In genomic region chr10:75234017-75234682, GRCh38 we compare ENCODE assay signal across 7 cellular contexts. TPM values are rescaled to one million over a fixed set of nuclear protein-coding genes. Genes with fewer than 3 reads are reported as not detected.
DNase-seq lines count a peak whose midpoint lies in the region; ATAC-seq, FAIRE-seq and TF ChIP-seq lines count a peak whose summit lies in the region.

No MANE protein-coding gene starts in this region.

- DNase-seq in GM18507 (ENCODE audit: extremely low spot score, insufficient read length, low read depth): peak; percentile 94
- peak; percentile 72 for DNase-seq in NCI-H2107 treated with DMSO at 0.1 percent for 48 hours (lab: John Stamatoyannopoulos, UW; ENCODE audit: unreplicated experiment)
- DNase-seq in WTC11 (ENCODE audit: low spot score): peak; percentile 99
- DNase-seq in bronchial epithelial cell (ENCODE audit: low read depth): peak; percentile 80
- DNase-seq in immature natural killer cell: peak; percentile 94 to 96 (median 94)
- peak; percentile 68 for DNase-seq in smooth muscle cell of the brain vasculature (ENCODE audit: low read depth, low spot score)

- H3K27ac Mint-ChIP-seq in WTC11 (peak overlapping the region; percentile 82), immature natural killer cell (peak overlapping the region; percentile 82 to 94 (median 89))

- CTCF ChIA-PET in WTC11 (lab: Charles Lee): interaction anchor here (0.6 to 6.3 kb wide), 14 partner anchors 9 to 408 kb away, joined by 3 to 145 read pairs (median 8); partner anchors contain the start of genes KAT6B and VDAC2

- H3K36me3 ChIP-seq in bronchial epithelial cell (ENCODE audit: control insufficient read depth, insufficient read depth, low read length): peaks cover 10% of the 10 kb centered on the region

- no peaks in the 10 kb centered on the region for H3K27me3 ChIP-seq in bronchial epithelial cell (ENCODE audit: control insufficient read depth, insufficient read depth, low read length)

- TF ChIP-seq CTCF in WTC11 (IDR thresholded peaks at IDR 0.05) (no peak), bronchial epithelial cell (IDR thresholded peaks at IDR 0.05; ENCODE audit: insufficient read depth, low read length, severe bottlenecking) (no peak)

- H3K4me1 Mint-ChIP-seq in WTC11 (peaks cover 24% of the 10 kb centered on the region), immature natural killer cell (peaks cover 18 to 20% of the 10 kb centered on the region in 2 donors)

- H3K27me3 Mint-ChIP-seq in WTC11 (ENCODE audit: low read depth) (no peaks in the 10 kb centered on the region; the same call in 1 of the 2 replicates), immature natural killer cell (ENCODE audit: low read depth in 3 of 3) (peaks cover 3 to 13% (median 7%) of the 10 kb centered on the region in 3 donors)

- POLR2A ChIA-PET in WTC11 (lab: Charles Lee): interaction anchor here (1.0 to 2.7 kb wide), 5 partner anchors 8 to 122 kb away, joined by 3 to 19 read pairs (median 4); partner anchors contain the start of gene VDAC2

- peak; percentile 48 for ATAC-seq in HG02970 (IDR thresholded peaks at IDR 0.05; ENCODE audit: low FRiP score, unreplicated experiment)
- ATAC-seq in WTC11: peak; percentile 75

- peak overlapping the region; percentile 47 for H3K4me3 ChIP-seq in bronchial epithelial cell (ENCODE audit: low read depth, low read length)

- peak; percentile 87 for FAIRE-seq in GM18507 (lab: Jason Lieb, UNC)
- no peak for FAIRE-seq in bronchial epithelial cell (lab: Jason Lieb, UNC)

- H3K9me3 Mint-ChIP-seq in WTC11 (no peaks in the 10 kb centered on the region), immature natural killer cell (no peaks in the 10 kb centered on the region)

- H3K36me3 Mint-ChIP-seq in WTC11 (peaks cover 35% of the 10 kb centered on the region), immature natural killer cell (peaks cover 4 to 12% (median 7%) of the 10 kb centered on the region in 3 donors)

- H3K4me3 Mint-ChIP-seq in WTC11 (peak overlapping the region; percentile 66), immature natural killer cell (peak overlapping the region; percentile 72 to 85 (median 80))

TF ChIP-seq in WTC11, 78 proteins besides CTCF, POLR2A, EP300 and RAD21:
- peak; percentile 17; the same call in 1 of the 2 replicates for TF ChIP-seq FOXP4 (CRISPR knock-in tag; IDR thresholded peaks at IDR 0.05)
- peak; percentile 52; the same call in 1 of the 2 replicates for TF ChIP-seq SP1 (CRISPR knock-in tag; conservative IDR thresholded peaks at IDR 0.05)
- TF ChIP-seq ZNF219 (CRISPR knock-in tag; IDR thresholded peaks at IDR 0.05; ENCODE audit: borderline replicate concordance): no peak
- no peak for TF ChIP-seq TCF7 (CRISPR knock-in tag; IDR thresholded peaks at IDR 0.05; ENCODE audit: low read depth)
- TF ChIP-seq NFYB (CRISPR knock-in tag; conservative IDR thresholded peaks at IDR 0.05; ENCODE audit: low read depth): no peak
- TF ChIP-seq ZNF121 (CRISPR knock-in tag; IDR thresholded peaks at IDR 0.05): no peak
- peak; percentile 49; the same call in 1 of the 2 replicates for TF ChIP-seq E2F4 (CRISPR knock-in tag; IDR thresholded peaks at IDR 0.05; ENCODE audit: borderline replicate concordance, low read depth)
- 0 out of 2 replicates have a peak, but pooled peaks have one; percentile 37 for TF ChIP-seq ZNF232 (CRISPR knock-in tag; IDR thresholded peaks at IDR 0.05)
- TF ChIP-seq E2F5 (CRISPR knock-in tag; IDR thresholded peaks at IDR 0.05): 0 out of 2 replicates have a peak, but pooled peaks have one; percentile 68
- TF ChIP-seq, protein P1, sequence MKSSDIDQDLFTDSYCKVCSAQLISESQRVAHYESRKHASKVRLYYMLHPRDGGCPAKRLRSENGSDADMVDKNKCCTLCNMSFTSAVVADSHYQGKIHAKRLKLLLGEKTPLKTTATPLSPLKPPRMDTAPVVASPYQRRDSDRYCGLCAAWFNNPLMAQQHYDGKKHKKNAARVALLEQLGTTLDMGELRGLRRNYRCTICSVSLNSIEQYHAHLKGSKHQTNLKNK (CRISPR knock-in tag; IDR thresholded peaks at IDR 0.05): peak; percentile 74; the same call in 1 of the 2 replicates
- TF ChIP-seq, protein P2, sequence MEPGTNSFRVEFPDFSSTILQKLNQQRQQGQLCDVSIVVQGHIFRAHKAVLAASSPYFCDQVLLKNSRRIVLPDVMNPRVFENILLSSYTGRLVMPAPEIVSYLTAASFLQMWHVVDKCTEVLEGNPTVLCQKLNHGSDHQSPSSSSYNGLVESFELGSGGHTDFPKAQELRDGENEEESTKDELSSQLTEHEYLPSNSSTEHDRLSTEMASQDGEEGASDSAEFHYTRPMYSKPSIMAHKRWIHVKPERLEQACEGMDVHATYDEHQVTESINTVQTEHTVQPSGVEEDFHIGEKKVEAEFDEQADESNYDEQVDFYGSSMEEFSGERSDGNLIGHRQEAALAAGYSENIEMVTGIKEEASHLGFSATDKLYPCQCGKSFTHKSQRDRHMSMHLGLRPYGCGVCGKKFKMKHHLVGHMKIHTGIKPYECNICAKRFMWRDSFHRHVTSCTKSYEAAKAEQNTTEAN (CRISPR knock-in tag; IDR thresholded peaks at IDR 0.05): 0 out of 2 replicates have a peak, but pooled peaks have one; percentile 50
- 0 out of 2 replicates have a peak, but pooled peaks have one; percentile 27 for TF ChIP-seq FOXP1 (CRISPR knock-in tag; IDR thresholded peaks at IDR 0.05; ENCODE audit: borderline replicate concordance)
- TF ChIP-seq ZNF671 (CRISPR knock-in tag; IDR thresholded peaks at IDR 0.05): 0 out of 2 replicates have a peak, but pooled peaks have one; percentile 35

RNA-seq across cellular contexts. Expression of gene COMTD1, which starts 1.6 kb away (rescaled TPM):
- 46.3 to 49.5 TPM (median 47.8 TPM) in 3 replicates for total RNA-seq in WTC11 (2021)
- 11.8 and 21.6 TPM in 2 replicates for total RNA-seq in bronchial epithelial cell
- 10 to 100 TPM; 27.5 to 47.5 (median 42.8) TPM for polyA plus RNA-seq in immature natural killer cell

RNA-seq across cellular contexts. Expression of gene VDAC2, which starts 23.6 kb away (rescaled TPM):
- total RNA-seq in WTC11 (2021) (283 to 284 TPM (median 283 TPM) in 3 replicates), bronchial epithelial cell (144 and 270 TPM in 2 replicates)
- 100 to 1,000 TPM; 126 to 191 (median 148) TPM for polyA plus RNA-seq in immature natural killer cell

Comparison
In these comparisons a context has a peak if more than half of its experiments do, and no peak if none do; other contexts are left out.
1. Peak in every context shown above with its lines: DNase-seq, ATAC-seq and H3K4me3 ChIP-seq.